8 cellular contexts compared by ENCODE assay signal in genomic region chr22:20509344-20510047, GRCh38. TPM values are rescaled to one million over a fixed set of nuclear protein-coding genes. Genes with fewer than 3 reads are reported as not detected.
DNase-seq lines count a peak whose midpoint lies in the region; ATAC-seq lines count a peak whose summit lies in the region.

No MANE protein-coding gene starts in this region.

- no peaks in the 10 kb centered on the region for H3K9me3 ChIP-seq in BLaER1 treated with 17β-estradiol and CSF1 and Interleukin-3, amounts not matched to agents 10 nM and 100 nM (replicated peaks in 1 of 11)
- no peaks in the 10 kb centered on the region for H3K9me3 ChIP-seq in Karpas-422 (ENCODE audit: low read length)

- peaks cover 32 to 58% (median 41%) of the 10 kb centered on the region in 10 experiments for H3K4me1 ChIP-seq in BLaER1 treated with 17β-estradiol and CSF1 and Interleukin-3, amounts not matched to agents 10 nM and 100 nM
- H3K4me1 ChIP-seq in Karpas-422 (ENCODE audit: low read length) = peaks cover 36% of the 10 kb centered on the region

- peak overlapping the region; percentile 82 to 97 (median 92) for H3K4me3 ChIP-seq in BLaER1 treated with 17β-estradiol and CSF1 and Interleukin-3, amounts not matched to agents 10 nM and 100 nM
- peak overlapping the region; percentile 83 for H3K4me3 ChIP-seq in Karpas-422 (ENCODE audit: low read length)

- H3K36me3 ChIP-seq in BLaER1 treated with 17β-estradiol and CSF1 and Interleukin-3, amounts not matched to agents 10 nM and 100 nM = peaks cover 27 to 47% (median 41%) of the 10 kb centered on the region in 11 experiments
- H3K36me3 ChIP-seq in Karpas-422 (ENCODE audit: insufficient read depth, low read length) = 0 out of 2 replicates have a peak, but pooled peaks cover 5% of the 10 kb centered on the region

- peak; percentile 83 for DNase-seq in Karpas-422
- DNase-seq in effector CD4-positive, alpha-beta T cell = peak; percentile 51
- DNase-seq in lung microvascular endothelial cell (ENCODE audit: low read depth in 2 of 2) = peak; percentile 95 to 96
- peak; percentile 9 to 42 for DNase-seq in stimulated activated CD8-positive, alpha-beta memory T cell treated with anti-CD3 and anti-CD28 coated beads, Interleukin-4, amount 100 ng/mL, for 4 hours (ENCODE audit: low read depth in 2 of 2, low spot score in 1 of 2)
- DNase-seq in NCI-H1092 (lab: John Stamatoyannopoulos, UW) = no peak

- no peaks in the 10 kb centered on the region for H3K27me3 ChIP-seq in BLaER1 treated with 17β-estradiol and CSF1 and Interleukin-3, amounts not matched to agents 10 nM and 100 nM
- H3K27me3 ChIP-seq in Karpas-422 (ENCODE audit: low read length) = no peaks in the 10 kb centered on the region

- peaks cover 51 to 67% (median 57%) of the 10 kb centered on the region in 11 experiments for H4K20me1 ChIP-seq in BLaER1 treated with 17β-estradiol and CSF1 and Interleukin-3, amounts not matched to agents 10 nM and 100 nM
- H4K20me1 ChIP-seq in Karpas-422 (ENCODE audit: insufficient read depth, low read depth, low read length) = peaks cover 29% of the 10 kb centered on the region

- H3K27ac ChIP-seq in BLaER1 treated with 17β-estradiol and CSF1 and Interleukin-3, amounts not matched to agents 10 nM and 100 nM = peak overlapping the region; percentile 42 to 99 (median 96); a peak in 21 of 22 replicates
- H3K27ac ChIP-seq in Karpas-422 (ENCODE audit: low read length) = peak overlapping the region; percentile 68

- peak overlapping the region; percentile 98 to 100 (median 99) for H3K4me2 ChIP-seq in BLaER1 treated with 17β-estradiol and CSF1 and Interleukin-3, amounts not matched to agents 10 nM and 100 nM
- H3K4me2 ChIP-seq in Karpas-422 (ENCODE audit: low read depth, low read length, poor library complexity, severe bottlenecking) = peak overlapping the region; percentile 94

- ATAC-seq in activated CD4-positive, CD25-positive, alpha-beta regulatory T cell treated with anti-CD3 and anti-CD28 coated beads, Interleukin-2, amount 50 U/mL, for 24 hours = peak; percentile 52 to 55
- ATAC-seq in HG02759 (IDR thresholded peaks at IDR 0.05; ENCODE audit: unreplicated experiment) = no peak

- no peak overlapping the region for H2AFZ ChIP-seq in Karpas-422 (ENCODE audit: low read length)

- peak overlapping the region; percentile 93 to 99 (median 97) for H3K9ac ChIP-seq in BLaER1 treated with 17β-estradiol and CSF1 and Interleukin-3, amounts not matched to agents 10 nM and 100 nM
- H3K9ac ChIP-seq in Karpas-422 (ENCODE audit: low read length) = peak overlapping the region; percentile 83

- peaks cover 74% of the 10 kb centered on the region for H3K79me2 ChIP-seq in Karpas-422 (ENCODE audit: low read length)

- no peaks in the 10 kb centered on the region for H3K9me2 ChIP-seq in Karpas-422 (replicated peaks; ENCODE audit: insufficient read depth, low read length)

RNA-seq across cellular contexts. Expression of gene MED15, which starts 2.1 kb away (rescaled TPM):
- total RNA-seq in Karpas-422 (2014; rRNA removed; shearing (Covaris generic); ENCODE audit: low replicate concordance) = 36.9 and 70.3 TPM in 2 replicates
- total RNA-seq in lung microvascular endothelial cell = 16.1 and 18.5 TPM in 2 replicates

RNA-seq across cellular contexts. Expression of gene KLHL22, which starts 13.9 kb away (rescaled TPM):
- 9.7 and 23.7 TPM in 2 replicates for total RNA-seq in Karpas-422 (2014; rRNA removed; shearing (Covaris generic); ENCODE audit: low replicate concordance)
- total RNA-seq in lung microvascular endothelial cell = 13.1 and 13.7 TPM in 2 replicates
